9 cellular contexts compared by ENCODE assay signal in genomic region chr19:3056454-3057016, GRCh38. TPM values are rescaled to one million over a fixed set of nuclear protein-coding genes. Genes with fewer than 3 reads are reported as not detected.
DNase-seq lines count a peak whose midpoint lies in the region; ATAC-seq and TF ChIP-seq lines count a peak whose summit lies in the region.
"Had no signal": no experiment of that assay in that cellular context is flagged by ENCODE, and none has a peak within 500 bp of the region (broad histone marks: within the 10 kb centered on the region; RNA-seq: fewer than 3 reads in every experiment).

No MANE protein-coding gene starts in this region.

- H3K4me3 ChIP-seq in SJCRH30 = no peak overlapping the region
- peak overlapping the region; percentile 12 for H3K4me3 ChIP-seq in iPS-18a (ENCODE audit: low read length)
- no peak overlapping the region for H3K4me3 ChIP-seq in foreskin fibroblast (ENCODE audit: low read depth in 1 of 2, low read length in 2 of 2)

- H3K9me3 ChIP-seq in SJCRH30 (replicated peaks) (no peaks in the 10 kb centered on the region), iPS-18a (ENCODE audit: control insufficient read depth, low read depth, low read length) (no peaks in the 10 kb centered on the region)

- H3K27ac ChIP-seq in SJCRH30 (no peak overlapping the region), iPS-18a (ENCODE audit: low read length) (no peak overlapping the region), substantia nigra (ENCODE audit: low read depth, low read length, poor library complexity, severe bottlenecking) (peak overlapping the region; percentile 53)

- ATAC-seq in esophagus mucosa = no peak
- ATAC-seq in GM21360 (IDR thresholded peaks at IDR 0.05; ENCODE audit: unreplicated experiment) = no peak
- ATAC-seq: stimulated activated memory B cell treated with anti-CD40 and anti-IgM and Interleukin-4, amounts not matched to agents 10 μg/mL and 1 μg/mL and 100 μg/mL, for 72 hours had no signal

- DNase-seq in NCI-H2029 treated with DMSO at 0.1 percent for 48 hours (lab: John Stamatoyannopoulos, UW) (peak; percentile 53), NCI-H2029 (lab: John Stamatoyannopoulos, UW) (no peak), SJCRH30 (peak; percentile 42 to 48), substantia nigra (lab: John Stamatoyannopoulos, UW) (no peak), foreskin fibroblast (no peak)

- H3K36me3 ChIP-seq in SJCRH30 (peaks cover 55% of the 10 kb centered on the region), iPS-18a (ENCODE audit: control insufficient read depth, low read depth, low read length) (peaks cover 9% of the 10 kb centered on the region)

- H3K27me3 ChIP-seq in SJCRH30 = no peaks in the 10 kb centered on the region
- no peaks in the 10 kb centered on the region for H3K27me3 ChIP-seq in iPS-18a (ENCODE audit: control insufficient read depth, insufficient read depth, low read length)

- H3K9ac ChIP-seq in iPS-18a (ENCODE audit: low read length) = no peak overlapping the region

- TF ChIP-seq CTCF in foreskin fibroblast (IDR thresholded peaks at IDR 0.05; ENCODE audit: low read depth, low read length) = no peak

- H3K4me1 ChIP-seq in SJCRH30 (no peaks in the 10 kb centered on the region; the same call in 1 of the 2 replicates), iPS-18a (ENCODE audit: control insufficient read depth, low read depth, low read length) (peaks cover 6% of the 10 kb centered on the region)

RNA-seq across cellular contexts. Expression of gene TLE5, which starts 5.8 kb away (rescaled TPM):
- 313 and 320 TPM in 2 replicates for total RNA-seq in SJCRH30 (2014; rRNA removed; shearing (Covaris generic))
- 238 TPM for total RNA-seq in esophagus mucosa

RNA-seq across cellular contexts. Expression of gene TLE2, which starts 27.5 kb away (rescaled TPM):
- 3.7 and 4.7 TPM in 2 replicates for total RNA-seq in SJCRH30 (2014; rRNA removed; shearing (Covaris generic))
- 6.3 TPM for total RNA-seq in esophagus mucosa

RNA-seq across cellular contexts. Expression of gene GNA11, which starts 37.6 kb away (rescaled TPM):
- total RNA-seq in SJCRH30 (2014; rRNA removed; shearing (Covaris generic)) = 35.8 and 40.1 TPM in 2 replicates
- total RNA-seq in esophagus mucosa = 24.2 TPM

Comparison
In these comparisons a context has a peak if more than half of its experiments do, and no peak if none do; other contexts are left out.
1. DNase-seq: peak in NCI-H2029 treated with DMSO at 0.1 percent for 48 hours (single experiment) and SJCRH30 (2 of 2); none in NCI-H2029 (single experiment), substantia nigra (0 of 49) and foreskin fibroblast (0 of 2).